8 cellular contexts compared by ENCODE assay signal in genomic region chr15:67303490-67304363, GRCh38. TPM values are rescaled to one million over a fixed set of nuclear protein-coding genes. Genes with fewer than 3 reads are reported as not detected.
A peak's percentile ranks its signal among the peaks of the same experiment; 100 is the strongest.
DNase-seq lines count a peak whose midpoint lies in the region; ATAC-seq and TF ChIP-seq lines count a peak whose summit lies in the region.

No MANE protein-coding gene starts in this region.

- DNase-seq in ACHN (peak; percentile 33), EL (peak; percentile 24), NCI-H2171 treated with DMSO at 0.1 percent for 48 hours (lab: John Stamatoyannopoulos, UW) (peak; percentile 71), MCF 10A (ENCODE audit: unreplicated experiment) (peak; percentile 63), lung microvascular endothelial cell (ENCODE audit: low read depth in 2 of 2) (peak; percentile 57 to 75), dedifferentiated amniotic fluid mesenchymal stem cell (ENCODE audit: extremely low spot score) (no peak)
- no peak for DNase-seq in T-helper 2 cell treated with Interferon-gamma antibody and Interleukin-4, amounts not matched to agents 5 μg/mL and 100 μg/mL, for 36 hours (ENCODE audit: low spot score)

- intact Hi-C loops in MCF 10A (cut with micrococcal nuclease): loop anchor here (1.0 to 10.0 kb wide), 4 partner anchors 63 to 531 kb away; no protein-coding TSS in a partner anchor

- TF ChIP-seq CTCF in MCF 10A (IDR thresholded peaks at IDR 0.05; ENCODE audit: unreplicated experiment): peak; percentile 66

- ATAC-seq in HG03342 (IDR thresholded peaks at IDR 0.05; ENCODE audit: unreplicated experiment): no peak

- no peaks in the 10 kb centered on the region for H3K9me3 Mint-ChIP-seq in MCF 10A (ENCODE audit: unreplicated experiment)
- no peaks in the 10 kb centered on the region for H3K9me3 Mint-ChIP-seq in T-helper 2 cell treated with Interferon-gamma antibody and Interleukin-4, amounts not matched to agents 5 μg/mL and 100 μg/mL, for 36 hours

- BruUV-seq in MCF 10A (replicated peaks; lab: Mats Ljungman, UMichigan): no TSS peak

- POLR2A ChIA-PET in MCF 10A (lab: Yijun Ruan, JAX): interaction anchor here (0.7 to 2.2 kb wide), 7 partner anchors 9 to 357 kb away, joined by 3 to 13 read pairs (median 4); partner anchors contain the start of gene SMAD3

- in situ Hi-C loops in ACHN (cut with HindIII; ENCODE audit: low pct_ligation_motif_present, low pct_unique_long_range_greater_than_20kb, low sequenced_read_pairs): no loop called here

- H3K27me3 Mint-ChIP-seq in MCF 10A (ENCODE audit: insufficient read depth, unreplicated experiment): no peaks in the 10 kb centered on the region
- peaks cover 33% of the 10 kb centered on the region for H3K27me3 Mint-ChIP-seq in T-helper 2 cell treated with Interferon-gamma antibody and Interleukin-4, amounts not matched to agents 5 μg/mL and 100 μg/mL, for 36 hours (ENCODE audit: low read depth)

- no peaks in the 10 kb centered on the region for H3K36me3 Mint-ChIP-seq in MCF 10A (ENCODE audit: insufficient read depth, unreplicated experiment)
- H3K36me3 Mint-ChIP-seq in T-helper 2 cell treated with Interferon-gamma antibody and Interleukin-4, amounts not matched to agents 5 μg/mL and 100 μg/mL, for 36 hours (ENCODE audit: low read depth): no peaks in the 10 kb centered on the region

- H3K4me1 Mint-ChIP-seq in MCF 10A (ENCODE audit: insufficient read depth, unreplicated experiment): no peaks in the 10 kb centered on the region
- no peaks in the 10 kb centered on the region for H3K4me1 Mint-ChIP-seq in T-helper 2 cell treated with Interferon-gamma antibody and Interleukin-4, amounts not matched to agents 5 μg/mL and 100 μg/mL, for 36 hours (ENCODE audit: low read depth)

- H3K4me3 Mint-ChIP-seq in MCF 10A (ENCODE audit: unreplicated experiment): no peak overlapping the region
- H3K4me3 Mint-ChIP-seq in T-helper 2 cell treated with Interferon-gamma antibody and Interleukin-4, amounts not matched to agents 5 μg/mL and 100 μg/mL, for 36 hours: no peak overlapping the region

- H3K27ac Mint-ChIP-seq in MCF 10A (ENCODE audit: low read depth, unreplicated experiment): no peak overlapping the region
- H3K27ac Mint-ChIP-seq in T-helper 2 cell treated with Interferon-gamma antibody and Interleukin-4, amounts not matched to agents 5 μg/mL and 100 μg/mL, for 36 hours: no peak overlapping the region

- CTCF ChIA-PET in MCF 10A (lab: Yijun Ruan, JAX): interaction anchor here (0.5 to 2.7 kb wide), 20 partner anchors 9 to 373 kb away, joined by 3 to 26 read pairs (median 3); no protein-coding TSS in a partner anchor

RNA-seq across cellular contexts. Expression of gene IQCH, which starts 49.1 kb away (rescaled TPM):
- total RNA-seq in MCF 10A (2022): 4.4 and 5.0 TPM in 2 replicates
- 0.40 and 0.87 TPM in 2 replicates for total RNA-seq in lung microvascular endothelial cell

RNA-seq across cellular contexts. Expression of gene AAGAB, which starts 49.3 kb away (rescaled TPM):
- 52.7 and 60.7 TPM in 2 replicates for total RNA-seq in MCF 10A (2022)
- 27.2 and 31.7 TPM in 2 replicates for total RNA-seq in lung microvascular endothelial cell

Comparison
In these comparisons a context has a peak if more than half of its experiments do, and no peak if none do; other contexts are left out.
1. DNase-seq: peak in ACHN (single experiment), EL (single experiment), NCI-H2171 treated with DMSO at 0.1 percent for 48 hours (single experiment), MCF 10A (single experiment) and lung microvascular endothelial cell (2 of 2); none in T-helper 2 cell treated with Interferon-gamma antibody and Interleukin-4, amounts not matched to agents 5 μg/mL and 100 μg/mL, for 36 hours (single experiment) and dedifferentiated amniotic fluid mesenchymal stem cell (single experiment).